Comparison of ENCODE assay signal across 1 cellular context in the genomic region with DNA sequence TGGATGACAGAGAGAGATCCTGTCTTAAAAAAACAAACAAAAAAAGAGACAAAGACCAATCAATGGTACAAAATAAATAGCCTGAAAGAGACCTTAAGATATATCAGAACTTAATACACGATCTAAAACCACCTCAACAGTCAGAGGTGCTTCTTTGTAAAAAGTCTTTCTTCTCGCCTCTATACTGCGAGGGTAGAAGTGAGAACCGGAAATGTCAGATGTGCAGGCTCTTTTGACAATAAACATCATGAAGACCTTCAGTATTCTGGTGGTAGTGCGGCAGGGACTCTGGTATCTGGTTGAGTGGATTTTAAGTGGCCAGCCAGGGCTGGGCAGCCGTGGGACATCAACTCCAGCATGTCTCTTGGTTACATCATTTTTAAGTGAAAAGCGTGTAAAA.
TF ChIP-seq lines count a peak whose summit lies in the region.

No MANE protein-coding gene starts in this region.

TF ChIP-seq in IMR-90, 13 proteins besides CTCF, POLR2A, EP300 and RAD21:
- TF ChIP-seq ELK1 (IDR thresholded peaks at IDR 0.05; ENCODE audit: borderline replicate concordance, low read depth, low read length) (no peak), BHLHE40 (IDR thresholded peaks at IDR 0.05; ENCODE audit: low read depth, low read length) (no peak), RCOR1 (IDR thresholded peaks at IDR 0.05; ENCODE audit: insufficient replicate concordance, low read length) (no peak), USF2 (IDR thresholded peaks at IDR 0.05; ENCODE audit: low read depth, low read length) (no peak), SMC3 (IDR thresholded peaks at IDR 0.05; ENCODE audit: low read depth, low read length) (no peak)
